ENCODE assay signal across 11 cellular contexts in the genomic region with DNA sequence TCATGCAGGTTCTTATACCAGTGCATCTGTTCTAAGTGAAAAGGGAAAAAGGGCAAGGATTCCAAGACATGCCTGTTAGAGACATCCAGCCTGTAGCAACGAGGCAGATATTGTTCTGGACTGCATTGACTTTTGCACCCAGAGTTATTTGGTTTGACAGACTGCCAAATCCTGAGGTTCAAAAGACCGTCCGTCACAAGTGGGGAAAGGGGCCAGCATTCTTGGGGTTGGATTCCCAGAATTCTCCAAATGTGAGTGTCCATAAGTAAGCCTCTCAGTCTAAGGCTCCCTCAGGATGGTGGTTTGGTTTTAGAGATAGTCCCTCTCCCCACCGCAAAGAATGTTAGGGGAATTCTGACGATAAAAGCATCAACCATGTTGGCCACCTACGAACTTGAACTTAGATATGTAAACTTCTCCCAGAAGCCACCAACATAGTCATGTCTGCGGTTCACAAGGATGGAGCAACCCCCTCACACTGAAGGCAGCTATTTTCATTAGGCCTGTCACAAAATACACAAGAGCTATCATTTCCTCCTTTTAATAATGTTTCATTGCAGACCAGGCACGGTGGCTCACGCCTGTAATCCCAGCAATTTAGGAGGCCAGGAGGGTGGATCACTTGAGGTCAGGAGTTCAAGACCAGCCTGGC. TPM values are rescaled to one million over a fixed set of nuclear protein-coding genes. Genes with fewer than 3 reads are reported as not detected.
DNase-seq lines count a peak whose midpoint lies in the region; ATAC-seq, FAIRE-seq and TF ChIP-seq lines count a peak whose summit lies in the region.
"Had no signal": no experiment of that assay in that cellular context is flagged by ENCODE, and none has a peak within 500 bp of the region (broad histone marks: within the 10 kb centered on the region; RNA-seq: fewer than 3 reads in every experiment).

No MANE protein-coding gene starts in this region.

- H3K4me2 ChIP-seq in skeletal muscle satellite cell (ENCODE audit: low read length): no peak overlapping the region

- no peak overlapping the region for H3K27ac Mint-ChIP-seq in activated CD8-positive, alpha-beta memory T cell treated with anti-CD3 and anti-CD28 coated beads, Interleukin-2, amount 10 ng/mL, durations not matched to agents 7 days and 5 days
- H3K27ac Mint-ChIP-seq: activated CD4-positive, alpha-beta T cell treated with anti-CD3 and anti-CD28 coated beads, Interleukin-2, amount 10 ng/mL, durations not matched to agents 7 days and 5 days had no signal

- no peaks in the 10 kb centered on the region for H3K27me3 ChIP-seq in skeletal muscle satellite cell (ENCODE audit: control insufficient read depth, insufficient read depth, low read length)
- H3K27me3 ChIP-seq: breast epithelium had no signal

- peaks cover 1% of the 10 kb centered on the region for H3K4me1 Mint-ChIP-seq in activated CD8-positive, alpha-beta memory T cell treated with anti-CD3 and anti-CD28 coated beads, Interleukin-2, amount 10 ng/mL, durations not matched to agents 7 days and 5 days
- H3K4me1 Mint-ChIP-seq: activated CD4-positive, alpha-beta T cell treated with anti-CD3 and anti-CD28 coated beads, Interleukin-2, amount 10 ng/mL, durations not matched to agents 7 days and 5 days had no signal

- H3K9me3 Mint-ChIP-seq in activated CD8-positive, alpha-beta memory T cell treated with anti-CD3 and anti-CD28 coated beads, Interleukin-2, amount 10 ng/mL, durations not matched to agents 7 days and 5 days (ENCODE audit: low read depth): no peaks in the 10 kb centered on the region
- H3K9me3 Mint-ChIP-seq: activated CD4-positive, alpha-beta T cell treated with anti-CD3 and anti-CD28 coated beads, Interleukin-2, amount 10 ng/mL, durations not matched to agents 7 days and 5 days had no signal

- no peak for ATAC-seq in HG03025 (IDR thresholded peaks at IDR 0.05; ENCODE audit: low FRiP score, unreplicated experiment)
- ATAC-seq in HG02884 (IDR thresholded peaks at IDR 0.05; ENCODE audit: unreplicated experiment): no peak
- ATAC-seq in activated CD8-positive, alpha-beta memory T cell treated with anti-CD3 and anti-CD28 coated beads, Interleukin-2, amount 10 ng/mL, durations not matched to agents 7 days and 5 days: no peak

- DNase-seq in H54 (ENCODE audit: insufficient read length, low spot score) (peak; percentile 79), SW480 (ENCODE audit: low spot score) (peak; percentile 90), foreskin fibroblast (peak; percentile 99 to 100)
- no peak for DNase-seq in activated CD8-positive, alpha-beta memory T cell treated with anti-CD3 and anti-CD28 coated beads, Interleukin-2, amount 50 U/mL, for 4 hours
- no peak for DNase-seq in activated CD8-positive, alpha-beta memory T cell treated with anti-CD3 and anti-CD28 coated beads, Interleukin-2, amount 10 ng/mL, durations not matched to agents 7 days and 5 days
- DNase-seq: activated CD4-positive, alpha-beta T cell treated with anti-CD3 and anti-CD28 coated beads, Interleukin-2, amount 10 ng/mL, durations not matched to agents 7 days and 5 days; stimulated activated CD4-positive, alpha-beta T cell treated with anti-CD3 and anti-CD28 coated beads, Interleukin-2, amount 100 ng/mL, for 48 hours had no signal

- no peaks in the 10 kb centered on the region for H3K36me3 ChIP-seq in skeletal muscle satellite cell (ENCODE audit: insufficient read depth, low read length)
- H3K36me3 ChIP-seq: breast epithelium had no signal

- peak; percentile 50 for FAIRE-seq in H54 (lab: Jason Lieb, UNC)

- no peaks in the 10 kb centered on the region for H3K36me3 Mint-ChIP-seq in activated CD8-positive, alpha-beta memory T cell treated with anti-CD3 and anti-CD28 coated beads, Interleukin-2, amount 10 ng/mL, durations not matched to agents 7 days and 5 days

- H3K27me3 Mint-ChIP-seq in activated CD8-positive, alpha-beta memory T cell treated with anti-CD3 and anti-CD28 coated beads, Interleukin-2, amount 10 ng/mL, durations not matched to agents 7 days and 5 days: peaks cover 25% of the 10 kb centered on the region

- peak overlapping the region; percentile 57 for H3K9ac ChIP-seq in skeletal muscle satellite cell (ENCODE audit: low read depth, low read length)

- CTCF ChIA-PET in activated CD8-positive, alpha-beta memory T cell treated with anti-CD3 and anti-CD28 coated beads, Interleukin-2, amount 10 ng/mL, durations not matched to agents 7 days and 5 days (lab: Charles Lee): interaction anchor here (0.7 to 1.4 kb wide), 2 partner anchors 60 to 1225 kb away, joined by 3 to 4 read pairs; no protein-coding TSS in a partner anchor

- H3K9me3 ChIP-seq in skeletal muscle satellite cell (replicated peaks; ENCODE audit: low read length): no peaks in the 10 kb centered on the region
- H3K9me3 ChIP-seq: breast epithelium had no signal

- H3K4me3 ChIP-seq in foreskin fibroblast (ENCODE audit: low read depth in 1 of 2, low read length in 2 of 2): no peak overlapping the region
- H3K4me3 ChIP-seq in skeletal muscle satellite cell (ENCODE audit: low read length): no peak overlapping the region
- H3K4me3 ChIP-seq: breast epithelium had no signal

- no peak for TF ChIP-seq POLR2A in H54 (IDR thresholded peaks at IDR 0.05; ENCODE audit: low read depth, low read length)

- no peak overlapping the region for H3K4me3 Mint-ChIP-seq in activated CD8-positive, alpha-beta memory T cell treated with anti-CD3 and anti-CD28 coated beads, Interleukin-2, amount 10 ng/mL, durations not matched to agents 7 days and 5 days
- H3K4me3 Mint-ChIP-seq: activated CD4-positive, alpha-beta T cell treated with anti-CD3 and anti-CD28 coated beads, Interleukin-2, amount 10 ng/mL, durations not matched to agents 7 days and 5 days had no signal

- peaks cover 49% of the 10 kb centered on the region for H3K4me1 ChIP-seq in skeletal muscle satellite cell (ENCODE audit: control insufficient read depth, insufficient read depth, low read length)
- H3K4me1 ChIP-seq: breast epithelium had no signal

- no peak for TF ChIP-seq CTCF in foreskin fibroblast (IDR thresholded peaks at IDR 0.05; ENCODE audit: low read depth, low read length)

RNA-seq across cellular contexts. Expression of a gene that starts 13.6 kb away (rescaled TPM):
- 11.1 and 18.0 TPM in 2 replicates for total RNA-seq in skeletal muscle satellite cell (2012; rRNA removed)
- total RNA-seq in activated CD8-positive, alpha-beta memory T cell treated with anti-CD3 and anti-CD28 coated beads, Interleukin-2, amount 10 ng/mL, durations not matched to agents 7 days and 5 days: 10 to 100 TPM; 10.5 to 27.1 TPM

RNA-seq across cellular contexts. Expression of a gene that starts 49.3 kb away (rescaled TPM):
- 137 and 146 TPM in 2 replicates for total RNA-seq in skeletal muscle satellite cell (2012; rRNA removed)
- 100 to 1,000 TPM; 192 to 223 TPM for total RNA-seq in activated CD8-positive, alpha-beta memory T cell treated with anti-CD3 and anti-CD28 coated beads, Interleukin-2, amount 10 ng/mL, durations not matched to agents 7 days and 5 days

Comparison
In these comparisons a context has a peak if more than half of its experiments do, and no peak if none do; other contexts are left out.
1. DNase-seq: peak in H54 (single experiment), SW480 (single experiment) and foreskin fibroblast (2 of 2); none in activated CD8-positive, alpha-beta memory T cell treated with anti-CD3 and anti-CD28 coated beads, Interleukin-2, amount 50 U/mL, for 4 hours (single experiment) and activated CD8-positive, alpha-beta memory T cell treated with anti-CD3 and anti-CD28 coated beads, Interleukin-2, amount 10 ng/mL, durations not matched to agents 7 days and 5 days (single experiment).